Comparison of ENCODE assay signal across 1 cellular context in genomic region chr17:49361902-49362722, GRCh38.
TF ChIP-seq lines count a peak whose summit lies in the region.

Gene ZNF652, minus strand, starts transcription at chr17:49362250. Its CDS starts 44,525 bp downstream, at chr17:49317725.

TF ChIP-seq in HepG2, 621 proteins besides CTCF, POLR2A, EP300 and RAD21 (continued from another document and continues in another):
- TF ChIP-seq ZSCAN5A (CRISPR knock-in tag; IDR thresholded peaks at IDR 0.05; ENCODE audit: borderline replicate concordance) (0 out of 2 replicates have a peak, but pooled peaks have one; percentile 31), NR2C2 (CRISPR knock-in tag; IDR thresholded peaks at IDR 0.05; ENCODE audit: borderline replicate concordance) (0 out of 2 replicates have a peak, but pooled peaks have one; percentile 3), KIAA2018 (CRISPR knock-in tag; IDR thresholded peaks at IDR 0.05; ENCODE audit: borderline replicate concordance) (no peak), HNRNPK (IDR thresholded peaks at IDR 0.05; ENCODE audit: low read depth, low read length, poor library complexity, severe bottlenecking) (no peak), ISX (CRISPR knock-in tag; conservative IDR thresholded peaks at IDR 0.05) (no peak), FOXC1 (CRISPR knock-in tag; IDR thresholded peaks at IDR 0.05; ENCODE audit: borderline replicate concordance) (peak; percentile 31; the same call in 1 of the 2 replicates), SSRP1 (CRISPR knock-in tag; IDR thresholded peaks at IDR 0.05) (no peak), TFDP1 (CRISPR knock-in tag; IDR thresholded peaks at IDR 0.05; ENCODE audit: borderline replicate concordance) (peak; percentile 46; the same call in 1 of the 2 replicates), ZNF678 (CRISPR knock-in tag; IDR thresholded peaks at IDR 0.05) (no peak; the same call in 1 of the 2 replicates), ZNF280B (CRISPR knock-in tag; IDR thresholded peaks at IDR 0.05; ENCODE audit: borderline replicate concordance) (0 out of 2 replicates have a peak, but pooled peaks have one; percentile 60), ZNF335 (CRISPR knock-in tag; IDR thresholded peaks at IDR 0.05) (no peak), MAZ (IDR thresholded peaks at IDR 0.05; ENCODE audit: borderline replicate concordance, low read depth, low read length) (peak; percentile 98), MAZ (CRISPR knock-in tag; IDR thresholded peaks at IDR 0.05; ENCODE audit: low read depth) (peak; percentile 98), ZNF34 (CRISPR knock-in tag; IDR thresholded peaks at IDR 0.05; ENCODE audit: borderline replicate concordance) (no peak), MYC (CRISPR knock-in tag; IDR thresholded peaks at IDR 0.05; ENCODE audit: borderline replicate concordance) (peak; percentile 43; the same call in 1 of the 2 replicates), PCBP1 (IDR thresholded peaks at IDR 0.05; ENCODE audit: borderline replicate concordance, low read depth, low read length) (no peak), TSC22D2 (CRISPR knock-in tag; IDR thresholded peaks at IDR 0.05; ENCODE audit: borderline replicate concordance) (0 out of 2 replicates have a peak, but pooled peaks have one; percentile 52), CSRNP1 (CRISPR knock-in tag; IDR thresholded peaks at IDR 0.05) (no peak), JUNB (CRISPR knock-in tag; IDR thresholded peaks at IDR 0.05; ENCODE audit: borderline replicate concordance) (no peak), ZNF274 (CRISPR knock-in tag; IDR thresholded peaks at IDR 0.05) (no peak), CBX2 (IDR thresholded peaks at IDR 0.05; ENCODE audit: low read depth, low read length) (no peak), CBX2 (CRISPR knock-in tag; IDR thresholded peaks at IDR 0.05; ENCODE audit: low read depth) (no peak), FOXP1 (IDR thresholded peaks at IDR 0.05) (no peak), FOXP1 (CRISPR knock-in tag; IDR thresholded peaks at IDR 0.05) (no peak), MXD1 (CRISPR knock-in tag; IDR thresholded peaks at IDR 0.05) (no peak), NCOA1 (CRISPR knock-in tag; IDR thresholded peaks at IDR 0.05) (no peak), KMT2B (CRISPR knock-in tag; IDR thresholded peaks at IDR 0.05) (peak; percentile 37; the same call in 1 of the 2 replicates), ZIK1 (CRISPR knock-in tag; IDR thresholded peaks at IDR 0.05; ENCODE audit: borderline replicate concordance, low read depth) (no peak), ZNF430 (CRISPR knock-in tag; IDR thresholded peaks at IDR 0.05) (peak; percentile 13; the same call in 1 of the 2 replicates), IRX3 (CRISPR knock-in tag; IDR thresholded peaks at IDR 0.05; ENCODE audit: borderline replicate concordance, low read depth) (no peak; the same call in 1 of the 2 replicates), POLR2G (IDR thresholded peaks at IDR 0.05; ENCODE audit: low read depth, low read length) (peak; percentile 68), GABPB1 (CRISPR knock-in tag; IDR thresholded peaks at IDR 0.05) (peak; percentile 61; the same call in 1 of the 2 replicates), EED (CRISPR knock-in tag; IDR thresholded peaks at IDR 0.05) (no peak), ZUFSP (CRISPR knock-in tag; IDR thresholded peaks at IDR 0.05; ENCODE audit: borderline replicate concordance) (no peak), CENPT (CRISPR knock-in tag; IDR thresholded peaks at IDR 0.05; ENCODE audit: low read depth) (0 out of 2 replicates have a peak, but pooled peaks have one; percentile 13), ZNF224 (CRISPR knock-in tag; IDR thresholded peaks at IDR 0.05) (no peak), ZC3H4 (CRISPR knock-in tag; IDR thresholded peaks at IDR 0.05; ENCODE audit: borderline replicate concordance) (no peak), ZNF710 (CRISPR knock-in tag; IDR thresholded peaks at IDR 0.05; ENCODE audit: borderline replicate concordance) (peak; percentile 80; the same call in 1 of the 2 replicates), ZNF749 (CRISPR knock-in tag; IDR thresholded peaks at IDR 0.05; ENCODE audit: borderline replicate concordance) (0 out of 2 replicates have a peak, but pooled peaks have one; percentile 54), ZNF891 (CRISPR knock-in tag; IDR thresholded peaks at IDR 0.05) (no peak), TAF15 (IDR thresholded peaks at IDR 0.05; ENCODE audit: low read depth, low read length, poor library complexity, severe bottlenecking) (peak; percentile 49), ZBTB2 (CRISPR knock-in tag; IDR thresholded peaks at IDR 0.05; ENCODE audit: low read depth) (peak; percentile 84; the same call in 1 of the 2 replicates)
